ENCODE assay signal across 28 cellular contexts in the genomic region with DNA sequence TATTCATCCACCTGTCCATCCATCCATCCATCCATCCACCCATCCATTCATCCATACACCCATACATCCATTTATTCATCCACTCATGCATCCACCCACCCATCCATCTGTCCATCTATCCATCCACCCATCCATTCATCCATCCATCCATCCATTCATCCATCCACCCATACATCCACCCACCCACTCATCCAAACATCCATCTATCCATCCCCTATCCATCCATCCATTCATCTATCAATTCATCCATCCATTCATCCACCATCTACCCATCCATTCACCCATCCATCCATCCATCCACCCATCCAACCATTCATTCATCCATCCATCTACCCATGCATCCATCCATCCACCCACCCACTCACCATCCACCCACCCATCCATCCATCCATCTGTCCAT.
DNase-seq lines count a peak whose midpoint lies in the region; ATAC-seq, FAIRE-seq and TF ChIP-seq lines count a peak whose summit lies in the region.
"Had no signal": no experiment of that assay in that cellular context is flagged by ENCODE, and none has a peak within 500 bp of the region (broad histone marks: within the 10 kb centered on the region; RNA-seq: fewer than 3 reads in every experiment).

No MANE protein-coding gene starts in this region.

- no peak overlapping the region for H3K27ac ChIP-seq in right atrium auricular region
- H3K27ac ChIP-seq in K562 (ENCODE audit: extremely low read depth, low read depth, low read length): no peak overlapping the region
- no peak overlapping the region for H3K27ac ChIP-seq in RWPE1
- H3K27ac ChIP-seq: BLaER1 had no signal

- no peak overlapping the region for H3K4me3 Mint-ChIP-seq in immature natural killer cell
- H3K4me3 Mint-ChIP-seq: CD14-positive monocyte; CD4-positive, CD25-positive, alpha-beta regulatory T cell; CD8-positive, alpha-beta memory T cell had no signal

- no peaks in the 10 kb centered on the region for H3K27me3 ChIP-seq in right atrium auricular region
- peaks cover 16 to 50% of the 10 kb centered on the region in 2 experiments; a peak in 4 of 5 replicates for H3K27me3 ChIP-seq in K562 (ENCODE audit: control insufficient read depth in 2 of 2, insufficient read depth in 2 of 2, low read length in 2 of 2)
- H3K27me3 ChIP-seq: BE2C, BLaER1 had no signal

- TF ChIP-seq EP300 in K562 (IDR thresholded peaks at IDR 0.05; ENCODE audit: low read length): no peak

- no TSS peak for BruUV-seq in K562 (replicated peaks; lab: Mats Ljungman, UMichigan)

- no peak overlapping the region for H2AFZ ChIP-seq in K562 (ENCODE audit: low read depth, low read length)

- no peak overlapping the region for H3K4me3 ChIP-seq in right atrium auricular region
- H3K4me3 ChIP-seq in K562: no peak overlapping the region
- H3K4me3 ChIP-seq: BLaER1, GM12878 had no signal

- H3K27me3 Mint-ChIP-seq in immature natural killer cell (ENCODE audit: low read depth in 3 of 3): peaks cover 2 to 3% (median 2%) of the 10 kb centered on the region in 3 donors

- H3K36me3 ChIP-seq in right atrium auricular region (no peaks in the 10 kb centered on the region), K562 (ENCODE audit: control insufficient read depth, insufficient read depth, low read length) (no peaks in the 10 kb centered on the region)
- H3K36me3 ChIP-seq: BE2C, BLaER1 had no signal

- CTCF ChIA-PET in K562 (lab: Yijun Ruan, JAX; ENCODE audit: low intra/inter-chr PET ratio) (no interaction called here), RWPE1 (lab: Yijun Ruan, JAX) (no interaction called here)

- H3K9me1 ChIP-seq in K562 (ENCODE audit: control insufficient read depth, insufficient read depth, low read length): no peaks in the 10 kb centered on the region

- TF ChIP-seq POLR2A in K562 (conservative IDR thresholded peaks at IDR 0.05): no peak

- in situ Hi-C loops in K562 (cut with MboI): no loop called here

- POLR2A ChIA-PET in K562 (lab: Yijun Ruan, JAX): no interaction called here
- POLR2A ChIA-PET in RWPE1 (lab: Yijun Ruan, JAX; ENCODE audit: low non-redundant PET): no interaction called here

- H3K79me2 ChIP-seq in K562 (ENCODE audit: control insufficient read depth, insufficient read depth, low read length): no peaks in the 10 kb centered on the region

- H3K36me3 Mint-ChIP-seq in immature natural killer cell: no peaks in the 10 kb centered on the region
- H3K36me3 Mint-ChIP-seq: CD14-positive monocyte; CD4-positive, alpha-beta memory T cell; CD4-positive, CD25-positive, alpha-beta regulatory T cell had no signal

- ATAC-seq in K562 (no peak), GM19455 (IDR thresholded peaks at IDR 0.05; ENCODE audit: unreplicated experiment) (no peak)
- ATAC-seq: GM12878 had no signal

- DNase-seq in cardiac septum (ENCODE audit: low spot score): peak; percentile 22
- DNase-seq in right atrium auricular region (ENCODE audit: low spot score): no peak
- DNase-seq in HTR-8/SVneo (ENCODE audit: insufficient read length, low spot score): no peak
- DNase-seq in K562 (ENCODE audit: extremely low read depth in 1 of 4, low spot score in 3 of 4): no peak
- no peak for DNase-seq in urothelium cell line (ENCODE audit: low spot score)
- no peak for DNase-seq in RWPE1 (ENCODE audit: low spot score)
- DNase-seq in immature natural killer cell: no peak
- DNase-seq: 8988T; ACHN; BE2C; C1 segment of cervical spinal cord; CD4-positive, alpha-beta memory T cell; CD4-positive, CD25-positive, alpha-beta regulatory T cell; CD8-positive, alpha-beta memory T cell; COR-L47; DMS 273 treated with DMSO at 0.1 percent for 48 hours; DMS153; DMS79; DND-41; EL; GDM1 had no signal

- no peaks in the 10 kb centered on the region for H4K20me1 ChIP-seq in K562 (replicated peaks; ENCODE audit: control insufficient read depth, insufficient read depth, low read length)
- H4K20me1 ChIP-seq: BLaER1 had no signal

- no peak for TF ChIP-seq CTCF in right atrium auricular region (IDR thresholded peaks at IDR 0.05)
- no peak for TF ChIP-seq CTCF in K562 (IDR thresholded peaks at IDR 0.05 in 2 of 3, conservative IDR thresholded peaks at IDR 0.05 in 1 of 3; ENCODE audit: insufficient read depth in 2 of 3, low read depth in 1 of 3, low read length in 3 of 3)
- TF ChIP-seq CTCF in RWPE1 (conservative IDR thresholded peaks at IDR 0.05; ENCODE audit: low read depth): no peak

- no peak for TF ChIP-seq RAD21 in K562 (CRISPR knock-in tag; conservative IDR thresholded peaks at IDR 0.05 in 1 of 2, IDR thresholded peaks at IDR 0.05 in 1 of 2)

- no peak overlapping the region for H3K27ac Mint-ChIP-seq in immature natural killer cell
- H3K27ac Mint-ChIP-seq: CD14-positive monocyte; CD4-positive, alpha-beta memory T cell had no signal

- H3K4me1 ChIP-seq in right atrium auricular region: no peaks in the 10 kb centered on the region
- H3K4me1 ChIP-seq in K562 (replicated peaks in 1 of 2; ENCODE audit: control insufficient read depth in 2 of 2, insufficient read depth in 2 of 2, low read length in 2 of 2): peaks cover 0 to 12% of the 10 kb centered on the region in 2 experiments; a peak in 3 of 5 replicates
- H3K4me1 ChIP-seq: BE2C, BLaER1 had no signal

- H3K4me1 Mint-ChIP-seq in immature natural killer cell: no peaks in the 10 kb centered on the region
- H3K4me1 Mint-ChIP-seq: CD14-positive monocyte; CD4-positive, CD25-positive, alpha-beta regulatory T cell; CD8-positive, alpha-beta memory T cell had no signal

- FAIRE-seq in HTR-8/SVneo (lab: Jason Lieb, UNC): peak; percentile 62
- no peak for FAIRE-seq in K562 (lab: Jason Lieb, UNC)
- peak; percentile 58 for FAIRE-seq in urothelium cell line (lab: Jason Lieb, UNC)
- FAIRE-seq: A204.1, GM12878, GM12892, GM18507 had no signal

- no peak overlapping the region for H3K9ac ChIP-seq in K562 (ENCODE audit: insufficient read depth in 1 of 2, low read depth in 2 of 2, low read length in 2 of 2)
- H3K9ac ChIP-seq: BLaER1 had no signal

- intact Hi-C loops in cardiac septum (cut with DNase I): no loop called here
- intact Hi-C loops in K562 (cut with micrococcal nuclease): no loop called here

- H3K4me2 ChIP-seq in K562 (ENCODE audit: insufficient read depth, low read length): no peak overlapping the region
- H3K4me2 ChIP-seq: BLaER1 had no signal

- H3K9me3 Mint-ChIP-seq in immature natural killer cell: peaks cover 0 to 2% (median 0%) of the 10 kb centered on the region in 6 donors
- H3K9me3 Mint-ChIP-seq: CD14-positive monocyte; CD4-positive, alpha-beta memory T cell; CD8-positive, alpha-beta memory T cell had no signal

- H3K9me3 ChIP-seq in right atrium auricular region (no peaks in the 10 kb centered on the region), K562 (replicated peaks; ENCODE audit: control insufficient read depth, insufficient read depth, low read depth, low read length) (no peaks in the 10 kb centered on the region)
- H3K9me3 ChIP-seq: BE2C, BLaER1 had no signal

TF ChIP-seq in K562, 482 proteins besides CTCF, POLR2A, EP300 and RAD21 (continues in another document):
- TF ChIP-seq, protein P1, sequence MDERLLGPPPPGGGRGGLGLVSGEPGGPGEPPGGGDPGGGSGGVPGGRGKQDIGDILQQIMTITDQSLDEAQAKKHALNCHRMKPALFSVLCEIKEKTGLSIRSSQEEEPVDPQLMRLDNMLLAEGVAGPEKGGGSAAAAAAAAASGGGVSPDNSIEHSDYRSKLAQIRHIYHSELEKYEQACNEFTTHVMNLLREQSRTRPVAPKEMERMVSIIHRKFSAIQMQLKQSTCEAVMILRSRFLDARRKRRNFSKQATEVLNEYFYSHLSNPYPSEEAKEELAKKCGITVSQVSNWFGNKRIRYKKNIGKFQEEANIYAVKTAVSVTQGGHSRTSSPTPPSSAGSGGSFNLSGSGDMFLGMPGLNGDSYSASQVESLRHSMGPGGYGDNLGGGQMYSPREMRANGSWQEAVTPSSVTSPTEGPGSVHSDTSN (CRISPR knock-in tag; IDR thresholded peaks at IDR 0.05; ENCODE audit: low read depth): no peak
- TF ChIP-seq, protein P1 (tag; conservative IDR thresholded peaks at IDR 0.05; ENCODE audit: low read depth): no peak
- TF ChIP-seq, protein P2, sequence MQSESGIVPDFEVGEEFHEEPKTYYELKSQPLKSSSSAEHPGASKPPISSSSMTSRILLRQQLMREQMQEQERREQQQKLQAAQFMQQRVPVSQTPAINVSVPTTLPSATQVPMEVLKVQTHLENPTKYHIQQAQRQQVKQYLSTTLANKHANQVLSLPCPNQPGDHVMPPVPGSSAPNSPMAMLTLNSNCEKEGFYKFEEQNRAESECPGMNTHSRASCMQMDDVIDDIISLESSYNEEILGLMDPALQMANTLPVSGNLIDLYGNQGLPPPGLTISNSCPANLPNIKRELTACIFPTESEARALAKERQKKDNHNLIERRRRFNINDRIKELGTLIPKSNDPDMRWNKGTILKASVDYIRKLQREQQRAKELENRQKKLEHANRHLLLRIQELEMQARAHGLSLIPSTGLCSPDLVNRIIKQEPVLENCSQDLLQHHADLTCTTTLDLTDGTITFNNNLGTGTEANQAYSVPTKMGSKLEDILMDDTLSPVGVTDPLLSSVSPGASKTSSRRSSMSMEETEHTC (IDR thresholded peaks at IDR 0.05): no peak
- TF ChIP-seq CREBBP (IDR thresholded peaks at IDR 0.05; ENCODE audit: low read depth, low read length) (peak; percentile 70), PYGO2 (tag; IDR thresholded peaks at IDR 0.05) (no peak), ARNT (IDR thresholded peaks at IDR 0.05) (no peak)
